In genomic region chr7:75735581-75736350, GRCh38 we compare ENCODE assay signal across 19 cellular contexts. TPM values are rescaled to one million over a fixed set of nuclear protein-coding genes. Genes with fewer than 3 reads are reported as not detected.
DNase-seq lines count a peak whose midpoint lies in the region; ATAC-seq, FAIRE-seq and TF ChIP-seq lines count a peak whose summit lies in the region.
"Had no signal": no experiment of that assay in that cellular context is flagged by ENCODE, and none has a peak within 500 bp of the region (broad histone marks: within the 10 kb centered on the region; RNA-seq: fewer than 3 reads in every experiment).

No MANE protein-coding gene starts in this region.

- no peak overlapping the region for H3K27ac Mint-ChIP-seq in neural progenitor cell
- H3K27ac Mint-ChIP-seq: CD4-positive, alpha-beta memory T cell had no signal

- no peak overlapping the region for H2AFZ ChIP-seq in K562 (ENCODE audit: low read depth, low read length)
- no peak overlapping the region for H2AFZ ChIP-seq in neural progenitor cell (replicated peaks)

- H3K27me3 Mint-ChIP-seq in neural progenitor cell (ENCODE audit: insufficient read depth, low read depth), result peaks cover 26% of the 10 kb centered on the region

- peaks cover 5% of the 10 kb centered on the region; the same call in 2 of the 3 replicates for H3K36me3 ChIP-seq in K562 (ENCODE audit: control insufficient read depth, insufficient read depth, low read length)
- H3K36me3 ChIP-seq in neural progenitor cell, result no peaks in the 10 kb centered on the region

- H3K4me1 Mint-ChIP-seq in neural progenitor cell, result peaks cover 34% of the 10 kb centered on the region

- H3K9me1 ChIP-seq in K562 (ENCODE audit: control insufficient read depth, insufficient read depth, low read length), result no peaks in the 10 kb centered on the region

- no peak for TF ChIP-seq POLR2A in K562 (conservative IDR thresholded peaks at IDR 0.05)

- H3K4me3 Mint-ChIP-seq in neural progenitor cell, result peak overlapping the region; percentile 52
- H3K4me3 Mint-ChIP-seq: H9 had no signal

- H4K20me1 ChIP-seq in K562 (replicated peaks; ENCODE audit: control insufficient read depth, insufficient read depth, low read length) (no peaks in the 10 kb centered on the region), neural progenitor cell (ENCODE audit: low read depth) (peaks cover 13% of the 10 kb centered on the region)

- no peak for DNase-seq in HEK293T (ENCODE audit: extremely low spot score)
- DNase-seq in K562 (ENCODE audit: extremely low read depth in 1 of 4, low spot score in 3 of 4), result peak in 2 of 4 experiments; percentile 56 to 58
- no peak for DNase-seq in neural progenitor cell (ENCODE audit: low spot score)
- DNase-seq in OCI-M1 (lab: John Stamatoyannopoulos, UW), result no peak
- DNase-seq in activated T-cell treated with anti-CD3 and anti-CD28 coated beads, Interleukin-2, amount 50 U/mL, for 1 hour, result no peak
- DNase-seq: AML-193; CD4-positive, alpha-beta memory T cell; DMS153; DMS79; GDM1; H9 had no signal

- H3K4me2 ChIP-seq in K562 (ENCODE audit: insufficient read depth, low read length) (no peak overlapping the region), neural progenitor cell (no peak overlapping the region)

- H3K4me3 ChIP-seq in K562 (no peak overlapping the region), neural progenitor cell (no peak overlapping the region)

- no peaks in the 10 kb centered on the region for H3K9me3 ChIP-seq in K562 (replicated peaks; ENCODE audit: control insufficient read depth, insufficient read depth, low read depth, low read length)
- no peaks in the 10 kb centered on the region for H3K9me3 ChIP-seq in neural progenitor cell (ENCODE audit: low read depth)

- TF ChIP-seq CTCF in K562 (IDR thresholded peaks at IDR 0.05 in 2 of 3, conservative IDR thresholded peaks at IDR 0.05 in 1 of 3; ENCODE audit: insufficient read depth in 2 of 3, low read depth in 1 of 3, low read length in 3 of 3), result no peak
- no peak for TF ChIP-seq CTCF in neural progenitor cell (IDR thresholded peaks at IDR 0.05)

- WGBS in K562 (ENCODE audit: insufficient coverage, low coverage, missing lambda C conversion rate), result 75% methylated on average over 9 of the region's 9 CpGs

- no peak for TF ChIP-seq EP300 in K562 (IDR thresholded peaks at IDR 0.05; ENCODE audit: low read length)

- no peaks in the 10 kb centered on the region for H3K36me3 Mint-ChIP-seq in neural progenitor cell

- H3K79me2 ChIP-seq in K562 (ENCODE audit: control insufficient read depth, insufficient read depth, low read length) (peaks cover 37% of the 10 kb centered on the region), neural progenitor cell (ENCODE audit: low read depth) (no peaks in the 10 kb centered on the region)

- ATAC-seq in K562, result no peak
- ATAC-seq in GM18909 (IDR thresholded peaks at IDR 0.05; ENCODE audit: poor library complexity, unreplicated experiment), result no peak
- no peak for ATAC-seq in GM18858 (IDR thresholded peaks at IDR 0.05; ENCODE audit: unreplicated experiment)

- no peak for TF ChIP-seq RAD21 in K562 (CRISPR knock-in tag; conservative IDR thresholded peaks at IDR 0.05 in 1 of 2, IDR thresholded peaks at IDR 0.05 in 1 of 2)

- H3K27ac ChIP-seq in K562 (ENCODE audit: extremely low read depth, low read depth, low read length), result no peak overlapping the region; the same call in 2 of the 3 replicates
- H3K27ac ChIP-seq in neural progenitor cell, result no peak overlapping the region
- H3K27ac ChIP-seq: C4-2B had no signal

- POLR2A ChIA-PET in HEK293T (lab: Yijun Ruan, JAX) (no interaction called here), K562 (lab: Yijun Ruan, JAX) (no interaction called here)

- no peaks in the 10 kb centered on the region for H3K9me3 Mint-ChIP-seq in neural progenitor cell
- H3K9me3 Mint-ChIP-seq: CD4-positive, alpha-beta memory T cell; H9 had no signal

- CTCF ChIA-PET in HEK293T (lab: Yijun Ruan, JAX), result no interaction called here
- CTCF ChIA-PET in K562 (lab: Yijun Ruan, JAX; ENCODE audit: low intra/inter-chr PET ratio), result no interaction called here

- H3F3A ChIP-seq in neural progenitor cell (ENCODE audit: low read depth), result peaks cover 22% of the 10 kb centered on the region

- no peaks in the 10 kb centered on the region for H3K27me3 ChIP-seq in K562 (ENCODE audit: control insufficient read depth in 2 of 2, insufficient read depth in 2 of 2, low read length in 2 of 2)
- peaks cover 20% of the 10 kb centered on the region for H3K27me3 ChIP-seq in neural progenitor cell

- BruUV-seq in K562 (replicated peaks; lab: Mats Ljungman, UMichigan), result no TSS peak

- FAIRE-seq in K562 (lab: Jason Lieb, UNC), result no peak
- FAIRE-seq: A204.1, GM12892, GM18507, H1 had no signal

- intact Hi-C loops in K562 (cut with micrococcal nuclease), result loop anchor here (5.0 kb wide), 1 partner anchor 63 kb away; no protein-coding TSS in a partner anchor

- no peak overlapping the region; a peak in 1 of 4 replicates for H3K9ac ChIP-seq in K562 (ENCODE audit: insufficient read depth in 1 of 2, low read depth in 2 of 2, low read length in 2 of 2)
- no peak overlapping the region for H3K9ac ChIP-seq in neural progenitor cell

- in situ Hi-C loops in K562 (cut with MboI), result no loop called here

- H3K4me1 ChIP-seq in K562 (replicated peaks in 1 of 2; ENCODE audit: control insufficient read depth in 2 of 2, insufficient read depth in 2 of 2, low read length in 2 of 2) (peaks cover 54 to 56% of the 10 kb centered on the region in 2 experiments), neural progenitor cell (peaks cover 3% of the 10 kb centered on the region)

TF ChIP-seq in HEK293T, 16 proteins besides CTCF, POLR2A, EP300 and RAD21:
- 0 out of 2 replicates have a peak, but pooled peaks have one; percentile 30 for TF ChIP-seq ZNF384 (IDR thresholded peaks at IDR 0.05)
- TF ChIP-seq BHLHE40 (IDR thresholded peaks at IDR 0.05; ENCODE audit: borderline replicate concordance), result no peak

TF ChIP-seq in K562, 482 proteins besides CTCF, POLR2A, EP300 and RAD21 (continues in another document):
- TF ChIP-seq ZBED1 (IDR thresholded peaks at IDR 0.05), result no peak
- TF ChIP-seq NBN (IDR thresholded peaks at IDR 0.05; ENCODE audit: low read depth), result 0 out of 2 replicates have a peak, but pooled peaks have one; percentile 29
- peak; percentile 57; the same call in 1 of the 2 replicates for TF ChIP-seq HLTF (IDR thresholded peaks at IDR 0.05)
- peak; percentile 6 for TF ChIP-seq BCOR (IDR thresholded peaks at IDR 0.05)
- TF ChIP-seq ARNT (IDR thresholded peaks at IDR 0.05), result 0 out of 4 replicates have a peak, but pooled peaks of 1 of the 2 experiments have one; percentile 41
- TF ChIP-seq, protein P1, sequence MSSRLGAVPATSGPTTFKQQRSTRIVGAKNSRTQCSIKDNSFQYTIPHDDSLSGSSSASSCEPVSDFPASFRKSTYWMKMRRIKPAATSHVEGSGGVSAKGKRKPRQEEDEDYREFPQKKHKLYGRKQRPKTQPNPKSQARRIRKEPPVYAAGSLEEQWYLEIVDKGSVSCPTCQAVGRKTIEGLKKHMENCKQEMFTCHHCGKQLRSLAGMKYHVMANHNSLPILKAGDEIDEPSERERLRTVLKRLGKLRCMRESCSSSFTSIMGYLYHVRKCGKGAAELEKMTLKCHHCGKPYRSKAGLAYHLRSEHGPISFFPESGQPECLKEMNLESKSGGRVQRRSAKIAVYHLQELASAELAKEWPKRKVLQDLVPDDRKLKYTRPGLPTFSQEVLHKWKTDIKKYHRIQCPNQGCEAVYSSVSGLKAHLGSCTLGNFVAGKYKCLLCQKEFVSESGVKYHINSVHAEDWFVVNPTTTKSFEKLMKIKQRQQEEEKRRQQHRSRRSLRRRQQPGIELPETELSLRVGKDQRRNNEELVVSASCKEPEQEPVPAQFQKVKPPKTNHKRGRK (tag; IDR thresholded peaks at IDR 0.05), result peak; percentile 56; the same call in 1 of the 2 replicates

RNA-seq across cellular contexts. Expression of gene HIP1, which starts 3.0 kb away (rescaled TPM):
- 47.3 and 47.4 TPM in 2 replicates for total RNA-seq in K562 (2011; cell fraction: chromatin; rRNA removed; ENCODE audit: low replicate concordance)
- 26.8 and 28.3 TPM in 2 replicates for total RNA-seq in K562 (2011; cell fraction: nucleolus; rRNA removed)
- total RNA-seq in K562 (2011; cell fraction: nucleoplasm; rRNA removed), result 37.8 and 39.5 TPM in 2 replicates
- total RNA-seq in K562 (2014; rRNA removed) (5.8 and 9.1 TPM in 2 replicates), K562 (2014; rRNA removed; fragmentation: Illumina TruSeq; extraction: Trizol) (7.7 and 8.3 TPM in 2 replicates), K562 (2015; rRNA removed; fragmentation: Illumina TruSeq; extraction: Trizol) (9.5 and 10.4 TPM in 2 replicates), K562 (2021) (13.7 and 14.3 TPM in 2 replicates), neural progenitor cell (ENCODE audit: low replicate concordance) (39.2 and 46.2 TPM in 2 replicates)
- polyA plus RNA-seq in K562 (2011; rRNA removed) (8.5 and 12.3 TPM in 2 replicates), K562 (2014; fragmentation: Illumina TruSeq; extraction: Trizol) (11.8 and 12.1 TPM in 2 replicates), K562 (2014; fragmentation: Nextera tagmentation; extraction: Ambion mirVana) (1 to 10 TPM; 2.4 to 2.6 TPM), K562 (2014; rRNA removed) (8.4 and 9.5 TPM in 2 replicates)
- polyA plus RNA-seq in K562 (2011; cell fraction: cytosol; rRNA removed), result 10.5 and 17.5 TPM in 2 replicates
- 5.7 and 6.4 TPM in 2 replicates for polyA plus RNA-seq in K562 (2011; cell fraction: nucleus; rRNA removed)
- polyA plus RNA-seq in K562 (2012), result 9.7 and 26.7 TPM in 2 replicates
- polyA minus RNA-seq in K562 (2011; rRNA and poly(A)+ RNA removed), result 15.6 and 28.2 TPM in 2 replicates
- polyA minus RNA-seq in K562 (2011; cell fraction: cytosol; rRNA and poly(A)+ RNA removed), result 11.2 and 13.2 TPM in 2 replicates
- polyA minus RNA-seq in K562 (2011; cell fraction: nucleus; rRNA and poly(A)+ RNA removed), result 3.8 and 5.5 TPM in 2 replicates

RNA-seq across cellular contexts. Expression of gene CCL26, which starts 36.2 kb away (rescaled TPM):
- 1.6 TPM in 1 of 2 replicates, not detected in the other for total RNA-seq in K562 (2011; cell fraction: chromatin; rRNA removed; ENCODE audit: low replicate concordance)
- total RNA-seq in K562 (2011; cell fraction: nucleolus; rRNA removed), result 1.3 and 3.2 TPM in 2 replicates
- 3.0 TPM in 1 of 2 replicates, not detected in the other for total RNA-seq in K562 (2011; cell fraction: nucleoplasm; rRNA removed)
- total RNA-seq in K562 (2014; rRNA removed), result 3.0 and 9.1 TPM in 2 replicates
- total RNA-seq in K562 (2014; rRNA removed; fragmentation: Illumina TruSeq; extraction: Trizol), result 5.9 and 8.9 TPM in 2 replicates
- 8.2 and 9.1 TPM in 2 replicates for total RNA-seq in K562 (2015; rRNA removed; fragmentation: Illumina TruSeq; extraction: Trizol)
- total RNA-seq in K562 (2021), result 8.1 and 8.4 TPM in 2 replicates
- polyA plus RNA-seq in K562 (2011; rRNA removed), result 1.3 and 2.3 TPM in 2 replicates
- polyA plus RNA-seq in K562 (2011; cell fraction: cytosol; rRNA removed), result 0.91 and 3.8 TPM in 2 replicates
- 1.4 TPM in 1 of 2 replicates, not detected in the other for polyA plus RNA-seq in K562 (2011; cell fraction: nucleus; rRNA removed)
- polyA plus RNA-seq in K562 (2012), result 1.5 and 7.1 TPM in 2 replicates
- 5.5 and 7.2 TPM in 2 replicates for polyA plus RNA-seq in K562 (2014; fragmentation: Illumina TruSeq; extraction: Trizol)
- 10 to 100 TPM; 21.8 to 26.8 TPM for polyA plus RNA-seq in K562 (2014; fragmentation: Nextera tagmentation; extraction: Ambion mirVana)
- polyA plus RNA-seq in K562 (2014; rRNA removed), result 4.9 and 7.1 TPM in 2 replicates
- polyA minus RNA-seq in K562 (2011; rRNA and poly(A)+ RNA removed), result 1.8 TPM in 1 of 2 replicates, not detected in the other
- polyA minus RNA-seq in K562 (2011; cell fraction: cytosol; rRNA and poly(A)+ RNA removed), result not detected in 2 replicates
- not detected in 2 replicates for polyA minus RNA-seq in K562 (2011; cell fraction: nucleus; rRNA and poly(A)+ RNA removed)
- total RNA-seq in neural progenitor cell (ENCODE audit: low replicate concordance), result not detected in 2 replicates
- total RNA-seq: CD4-positive, alpha-beta memory T cell; Daoy had no signal
- polyA plus RNA-seq: CD4-positive, alpha-beta memory T cell had no signal
